Comparison of ENCODE assay signal across 1 cellular context in genomic region chr9:133133680-133134418, GRCh38.
TF ChIP-seq lines count a peak whose summit lies in the region.

No MANE protein-coding gene starts in this region.

TF ChIP-seq in K562, 482 proteins besides CTCF, POLR2A, EP300 and RAD21 (continued from another document and continues in another):
- TF ChIP-seq NKRF (IDR thresholded peaks at IDR 0.05; ENCODE audit: borderline replicate concordance) (no peak), TCFL5 (CRISPR knock-in tag; conservative IDR thresholded peaks at IDR 0.05) (no peak), MLX (CRISPR knock-in tag; conservative IDR thresholded peaks at IDR 0.05) (no peak), ELK3 (CRISPR knock-in tag; IDR thresholded peaks at IDR 0.05) (no peak), CLOCK (CRISPR knock-in tag; IDR thresholded peaks at IDR 0.05; ENCODE audit: borderline replicate concordance) (no peak), CTBP1 (IDR thresholded peaks at IDR 0.05; ENCODE audit: borderline replicate concordance) (peak; percentile 93), CREB3 (tag; conservative IDR thresholded peaks at IDR 0.05; ENCODE audit: low read depth) (0 out of 2 replicates have a peak, but pooled peaks have one; percentile 51), CBX3 (IDR thresholded peaks at IDR 0.05; ENCODE audit: borderline replicate concordance in 1 of 2, low read length in 2 of 2) (no peak), EZH2 (IDR thresholded peaks at IDR 0.05; ENCODE audit: borderline replicate concordance, low read depth, low read length) (no peak), DEAF1 (CRISPR knock-in tag; IDR thresholded peaks at IDR 0.05) (no peak), POLR3G (IDR thresholded peaks at IDR 0.05; ENCODE audit: extremely low read depth, insufficient read length, insufficient replicate concordance) (no peak), ZKSCAN3 (CRISPR knock-in tag; IDR thresholded peaks at IDR 0.05) (no peak), CTCFL (IDR thresholded peaks at IDR 0.05; ENCODE audit: borderline replicate concordance, insufficient read depth, low read depth, low read length, poor library complexity, severe bottlenecking) (no peak), ZFX (CRISPR knock-in tag; IDR thresholded peaks at IDR 0.05) (peak; percentile 96), PCBP2 (IDR thresholded peaks at IDR 0.05; ENCODE audit: low read depth, low read length, poor library complexity, severe bottlenecking) (no peak), RBBP5 (IDR thresholded peaks at IDR 0.05; ENCODE audit: borderline replicate concordance, insufficient read depth, low read length, poor library complexity, severe bottlenecking) (peak; percentile 57), ZNF518B (CRISPR knock-in tag; IDR thresholded peaks at IDR 0.05) (no peak), GTF2E2 (tag; IDR thresholded peaks at IDR 0.05) (no peak), CEBPB (tag; IDR thresholded peaks at IDR 0.05) (no peak), BRD4 (IDR thresholded peaks at IDR 0.05) (0 out of 2 replicates have a peak, but pooled peaks have one; percentile 43), CHD4 (IDR thresholded peaks at IDR 0.05; ENCODE audit: insufficient read depth, insufficient replicate concordance, low read depth, low read length, poor library complexity, severe bottlenecking) (no peak), KLF6 (CRISPR knock-in tag; IDR thresholded peaks at IDR 0.05; ENCODE audit: borderline replicate concordance) (no peak), BCLAF1 (IDR thresholded peaks at IDR 0.05; ENCODE audit: borderline replicate concordance in 1 of 2, control insufficient read depth in 1 of 2, low read depth in 2 of 2, low read length in 1 of 2) (no peak), SRSF1 (IDR thresholded peaks at IDR 0.05; ENCODE audit: low read depth, low read length) (no peak), THAP7 (CRISPR knock-in tag; IDR thresholded peaks at IDR 0.05) (no peak), ZBTB1 (CRISPR knock-in tag; IDR thresholded peaks at IDR 0.05; ENCODE audit: borderline replicate concordance, low read depth) (no peak), ZNF354B (CRISPR knock-in tag; IDR thresholded peaks at IDR 0.05) (no peak), ZNF133 (CRISPR knock-in tag; IDR thresholded peaks at IDR 0.05) (no peak), LCOR (CRISPR knock-in tag; IDR thresholded peaks at IDR 0.05) (peak; percentile 56; the same call in 1 of the 2 replicates), IRF1 (CRISPR knock-in tag; IDR thresholded peaks at IDR 0.05; ENCODE audit: borderline replicate concordance) (no peak), ZBTB2 (IDR thresholded peaks at IDR 0.05) (no peak), ATF7 (IDR thresholded peaks at IDR 0.05) (peak; percentile 80), FOXJ2 (tag; IDR thresholded peaks at IDR 0.05) (peak; percentile 100), PTTG1 (tag; IDR thresholded peaks at IDR 0.05; ENCODE audit: low read depth) (no peak), SNRNP70 (optimal IDR thresholded peaks at IDR 0.05; ENCODE audit: low read depth, low read length) (no peak), ZNF324 (CRISPR knock-in tag; IDR thresholded peaks at IDR 0.05) (no peak), SMAD4 (CRISPR knock-in tag; conservative IDR thresholded peaks at IDR 0.05) (peak; percentile 93), SPI1 (IDR thresholded peaks at IDR 0.05; ENCODE audit: borderline replicate concordance, low read depth, low read length) (no peak)
